Comparison of ENCODE assay signal across 1 cellular context in the genomic region with DNA sequence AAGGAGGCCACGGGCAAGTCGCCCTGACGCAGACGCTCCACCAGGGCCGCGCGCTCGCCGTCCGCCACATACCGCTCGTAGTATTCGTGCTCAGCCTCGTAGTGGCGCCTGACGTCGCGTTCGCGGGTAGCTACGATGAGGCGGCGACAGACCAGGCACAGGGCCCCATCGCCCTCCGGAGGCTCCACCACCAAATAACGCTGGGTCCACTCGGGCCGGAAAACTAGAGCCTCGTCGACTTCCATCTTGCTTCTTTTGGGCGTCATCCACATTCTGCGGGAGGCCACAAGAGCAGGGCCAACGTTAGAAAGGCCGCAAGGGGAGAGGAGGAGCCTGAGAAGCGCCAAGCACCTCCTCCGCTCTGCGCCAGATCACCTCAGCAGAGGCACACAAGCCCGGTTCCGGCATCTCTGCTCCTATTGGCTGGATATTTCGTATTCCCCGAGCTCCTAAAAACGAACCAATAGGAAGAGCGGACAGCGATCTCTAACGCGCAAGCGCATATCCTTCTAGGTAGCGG.
TF ChIP-seq lines count a peak whose summit lies in the region.

TSS of gene EPM2AIP1 (minus strand) at position 326 of the 520 bp plus-strand sequence. CDS start at position 272, 54 bp downstream.

TF ChIP-seq in HepG2, 621 proteins besides CTCF, POLR2A, EP300 and RAD21 (continued from another document and continues in another):
- TF ChIP-seq ZBTB33 (CRISPR knock-in tag; IDR thresholded peaks at IDR 0.05) (peak; percentile 34; the same call in 1 of the 2 replicates), ZNF577 (CRISPR knock-in tag; IDR thresholded peaks at IDR 0.05; ENCODE audit: borderline replicate concordance, low read depth) (no peak), ZNF839 (CRISPR knock-in tag; IDR thresholded peaks at IDR 0.05; ENCODE audit: borderline replicate concordance) (0 out of 2 replicates have a peak, but pooled peaks have one; percentile 23), ZNF724P (CRISPR knock-in tag; IDR thresholded peaks at IDR 0.05; ENCODE audit: borderline replicate concordance) (no peak), TAF1 (CRISPR knock-in tag; IDR thresholded peaks at IDR 0.05) (peak; percentile 90), REL (CRISPR knock-in tag; conservative IDR thresholded peaks at IDR 0.05) (no peak), ATF2 (CRISPR knock-in tag; IDR thresholded peaks at IDR 0.05) (no peak), ZNF160 (CRISPR knock-in tag; IDR thresholded peaks at IDR 0.05) (no peak), ZNF547 (CRISPR knock-in tag; IDR thresholded peaks at IDR 0.05) (peak; percentile 91), ZFP90 (CRISPR knock-in tag; IDR thresholded peaks at IDR 0.05; ENCODE audit: borderline replicate concordance) (peak; percentile 86), ZNF556 (CRISPR knock-in tag; IDR thresholded peaks at IDR 0.05; ENCODE audit: borderline replicate concordance) (no peak; the same call in 1 of the 2 replicates), ARNT2 (CRISPR knock-in tag; IDR thresholded peaks at IDR 0.05; ENCODE audit: low read depth) (no peak; the same call in 1 of the 2 replicates), U2AF2 (IDR thresholded peaks at IDR 0.05; ENCODE audit: low read depth, low read length) (no peak), HDAC6 (IDR thresholded peaks at IDR 0.05; ENCODE audit: low read depth, low read length) (no peak), RORA (CRISPR knock-in tag; IDR thresholded peaks at IDR 0.05) (no peak), PRDM4 (CRISPR knock-in tag; IDR thresholded peaks at IDR 0.05; ENCODE audit: borderline replicate concordance) (no peak), CENPX (CRISPR knock-in tag; IDR thresholded peaks at IDR 0.05) (no peak), XBP1 (CRISPR knock-in tag; IDR thresholded peaks at IDR 0.05) (no peak), ZNF777 (CRISPR knock-in tag; IDR thresholded peaks at IDR 0.05) (peak; percentile 12), ZNF569 (CRISPR knock-in tag; IDR thresholded peaks at IDR 0.05; ENCODE audit: borderline replicate concordance) (no peak), JUNB (CRISPR knock-in tag; IDR thresholded peaks at IDR 0.05; ENCODE audit: borderline replicate concordance) (peak; percentile 48; the same call in 1 of the 2 replicates), ZFX (CRISPR knock-in tag; IDR thresholded peaks at IDR 0.05; ENCODE audit: low read depth) (peak; percentile 98), KLF9 (CRISPR knock-in tag; IDR thresholded peaks at IDR 0.05; ENCODE audit: low read depth) (no peak; the same call in 1 of the 2 replicates), HCFC1 (IDR thresholded peaks at IDR 0.05; ENCODE audit: low read depth, low read length) (no peak), ZKSCAN8 (CRISPR knock-in tag; IDR thresholded peaks at IDR 0.05; ENCODE audit: borderline replicate concordance) (no peak; the same call in 1 of the 2 replicates), NFYB (CRISPR knock-in tag; IDR thresholded peaks at IDR 0.05) (no peak), ZNF841 (CRISPR knock-in tag; IDR thresholded peaks at IDR 0.05; ENCODE audit: borderline replicate concordance) (no peak), ZNF224 (CRISPR knock-in tag; IDR thresholded peaks at IDR 0.05) (peak; percentile 63; the same call in 1 of the 2 replicates), MYPOP (CRISPR knock-in tag; IDR thresholded peaks at IDR 0.05) (no peak; the same call in 1 of the 2 replicates), ZNF562 (CRISPR knock-in tag; IDR thresholded peaks at IDR 0.05; ENCODE audit: borderline replicate concordance) (no peak; the same call in 1 of the 2 replicates), JDP2 (CRISPR knock-in tag; IDR thresholded peaks at IDR 0.05; ENCODE audit: borderline replicate concordance) (no peak; the same call in 1 of the 2 replicates), MLLT10 (CRISPR knock-in tag; IDR thresholded peaks at IDR 0.05) (no peak), NFRKB (IDR thresholded peaks at IDR 0.05) (no peak), YY1 (IDR thresholded peaks at IDR 0.05; ENCODE audit: insufficient read depth, insufficient replicate concordance, low read depth, low read length) (peak; percentile 67), ZNF34 (CRISPR knock-in tag; IDR thresholded peaks at IDR 0.05; ENCODE audit: borderline replicate concordance) (no peak), KAT8 (CRISPR knock-in tag; IDR thresholded peaks at IDR 0.05) (peak; percentile 63), ARID2 (CRISPR knock-in tag; IDR thresholded peaks at IDR 0.05; ENCODE audit: borderline replicate concordance) (no peak), ZNF598 (CRISPR knock-in tag; IDR thresholded peaks at IDR 0.05; ENCODE audit: borderline replicate concordance) (peak; percentile 92)
- TF ChIP-seq, protein P1, sequence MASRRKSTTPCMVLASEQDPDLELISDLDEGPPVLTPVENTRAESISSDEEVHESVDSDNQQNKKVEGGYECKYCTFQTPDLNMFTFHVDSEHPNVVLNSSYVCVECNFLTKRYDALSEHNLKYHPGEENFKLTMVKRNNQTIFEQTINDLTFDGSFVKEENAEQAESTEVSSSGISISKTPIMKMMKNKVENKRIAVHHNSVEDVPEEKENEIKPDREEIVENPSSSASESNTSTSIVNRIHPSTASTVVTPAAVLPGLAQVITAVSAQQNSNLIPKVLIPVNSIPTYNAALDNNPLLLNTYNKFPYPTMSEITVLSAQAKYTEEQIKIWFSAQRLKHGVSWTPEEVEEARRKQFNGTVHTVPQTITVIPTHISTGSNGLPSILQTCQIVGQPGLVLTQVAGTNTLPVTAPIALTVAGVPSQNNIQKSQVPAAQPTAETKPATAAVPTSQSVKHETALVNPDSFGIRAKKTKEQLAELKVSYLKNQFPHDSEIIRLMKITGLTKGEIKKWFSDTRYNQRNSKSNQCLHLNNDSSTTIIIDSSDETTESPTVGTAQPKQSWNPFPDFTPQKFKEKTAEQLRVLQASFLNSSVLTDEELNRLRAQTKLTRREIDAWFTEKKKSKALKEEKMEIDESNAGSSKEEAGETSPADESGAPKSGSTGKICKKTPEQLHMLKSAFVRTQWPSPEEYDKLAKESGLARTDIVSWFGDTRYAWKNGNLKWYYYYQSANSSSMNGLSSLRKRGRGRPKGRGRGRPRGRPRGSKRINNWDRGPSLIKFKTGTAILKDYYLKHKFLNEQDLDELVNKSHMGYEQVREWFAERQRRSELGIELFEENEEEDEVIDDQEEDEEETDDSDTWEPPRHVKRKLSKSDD (CRISPR knock-in tag; IDR thresholded peaks at IDR 0.05; ENCODE audit: low read depth), result no peak
- TF ChIP-seq, protein P2, sequence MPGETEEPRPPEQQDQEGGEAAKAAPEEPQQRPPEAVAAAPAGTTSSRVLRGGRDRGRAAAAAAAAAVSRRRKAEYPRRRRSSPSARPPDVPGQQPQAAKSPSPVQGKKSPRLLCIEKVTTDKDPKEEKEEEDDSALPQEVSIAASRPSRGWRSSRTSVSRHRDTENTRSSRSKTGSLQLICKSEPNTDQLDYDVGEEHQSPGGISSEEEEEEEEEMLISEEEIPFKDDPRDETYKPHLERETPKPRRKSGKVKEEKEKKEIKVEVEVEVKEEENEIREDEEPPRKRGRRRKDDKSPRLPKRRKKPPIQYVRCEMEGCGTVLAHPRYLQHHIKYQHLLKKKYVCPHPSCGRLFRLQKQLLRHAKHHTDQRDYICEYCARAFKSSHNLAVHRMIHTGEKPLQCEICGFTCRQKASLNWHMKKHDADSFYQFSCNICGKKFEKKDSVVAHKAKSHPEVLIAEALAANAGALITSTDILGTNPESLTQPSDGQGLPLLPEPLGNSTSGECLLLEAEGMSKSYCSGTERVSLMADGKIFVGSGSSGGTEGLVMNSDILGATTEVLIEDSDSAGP (CRISPR knock-in tag; IDR thresholded peaks at IDR 0.05; ENCODE audit: borderline replicate concordance), result peak; percentile 72; the same call in 1 of the 2 replicates
- TF ChIP-seq, protein P3, sequence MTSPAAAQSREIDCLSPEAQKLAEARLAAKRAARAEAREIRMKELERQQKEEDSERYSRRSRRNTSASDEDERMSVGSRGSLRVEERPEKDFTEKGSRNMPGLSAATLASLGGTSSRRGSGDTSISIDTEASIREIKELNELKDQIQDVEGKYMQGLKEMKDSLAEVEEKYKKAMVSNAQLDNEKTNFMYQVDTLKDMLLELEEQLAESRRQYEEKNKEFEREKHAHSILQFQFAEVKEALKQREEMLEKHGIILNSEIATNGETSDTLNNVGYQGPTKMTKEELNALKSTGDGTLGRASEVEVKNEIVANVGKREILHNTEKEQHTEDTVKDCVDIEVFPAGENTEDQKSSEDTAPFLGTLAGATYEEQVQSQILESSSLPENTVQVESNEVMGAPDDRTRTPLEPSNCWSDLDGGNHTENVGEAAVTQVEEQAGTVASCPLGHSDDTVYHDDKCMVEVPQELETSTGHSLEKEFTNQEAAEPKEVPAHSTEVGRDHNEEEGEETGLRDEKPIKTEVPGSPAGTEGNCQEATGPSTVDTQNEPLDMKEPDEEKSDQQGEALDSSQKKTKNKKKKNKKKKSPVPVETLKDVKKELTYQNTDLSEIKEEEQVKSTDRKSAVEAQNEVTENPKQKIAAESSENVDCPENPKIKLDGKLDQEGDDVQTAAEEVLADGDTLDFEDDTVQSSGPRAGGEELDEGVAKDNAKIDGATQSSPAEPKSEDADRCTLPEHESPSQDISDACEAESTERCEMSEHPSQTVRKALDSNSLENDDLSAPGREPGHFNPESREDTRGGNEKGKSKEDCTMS (CRISPR knock-in tag; conservative IDR thresholded peaks at IDR 0.05), result no peak
- TF ChIP-seq, protein P4, sequence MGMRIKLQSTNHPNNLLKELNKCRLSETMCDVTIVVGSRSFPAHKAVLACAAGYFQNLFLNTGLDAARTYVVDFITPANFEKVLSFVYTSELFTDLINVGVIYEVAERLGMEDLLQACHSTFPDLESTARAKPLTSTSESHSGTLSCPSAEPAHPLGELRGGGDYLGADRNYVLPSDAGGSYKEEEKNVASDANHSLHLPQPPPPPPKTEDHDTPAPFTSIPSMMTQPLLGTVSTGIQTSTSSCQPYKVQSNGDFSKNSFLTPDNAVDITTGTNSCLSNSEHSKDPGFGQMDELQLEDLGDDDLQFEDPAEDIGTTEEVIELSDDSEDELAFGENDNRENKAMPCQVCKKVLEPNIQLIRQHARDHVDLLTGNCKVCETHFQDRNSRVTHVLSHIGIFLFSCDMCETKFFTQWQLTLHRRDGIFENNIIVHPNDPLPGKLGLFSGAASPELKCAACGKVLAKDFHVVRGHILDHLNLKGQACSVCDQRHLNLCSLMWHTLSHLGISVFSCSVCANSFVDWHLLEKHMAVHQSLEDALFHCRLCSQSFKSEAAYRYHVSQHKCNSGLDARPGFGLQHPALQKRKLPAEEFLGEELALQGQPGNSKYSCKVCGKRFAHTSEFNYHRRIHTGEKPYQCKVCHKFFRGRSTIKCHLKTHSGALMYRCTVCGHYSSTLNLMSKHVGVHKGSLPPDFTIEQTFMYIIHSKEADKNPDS (CRISPR knock-in tag; IDR thresholded peaks at IDR 0.05), result no peak
- TF ChIP-seq, protein P5, sequence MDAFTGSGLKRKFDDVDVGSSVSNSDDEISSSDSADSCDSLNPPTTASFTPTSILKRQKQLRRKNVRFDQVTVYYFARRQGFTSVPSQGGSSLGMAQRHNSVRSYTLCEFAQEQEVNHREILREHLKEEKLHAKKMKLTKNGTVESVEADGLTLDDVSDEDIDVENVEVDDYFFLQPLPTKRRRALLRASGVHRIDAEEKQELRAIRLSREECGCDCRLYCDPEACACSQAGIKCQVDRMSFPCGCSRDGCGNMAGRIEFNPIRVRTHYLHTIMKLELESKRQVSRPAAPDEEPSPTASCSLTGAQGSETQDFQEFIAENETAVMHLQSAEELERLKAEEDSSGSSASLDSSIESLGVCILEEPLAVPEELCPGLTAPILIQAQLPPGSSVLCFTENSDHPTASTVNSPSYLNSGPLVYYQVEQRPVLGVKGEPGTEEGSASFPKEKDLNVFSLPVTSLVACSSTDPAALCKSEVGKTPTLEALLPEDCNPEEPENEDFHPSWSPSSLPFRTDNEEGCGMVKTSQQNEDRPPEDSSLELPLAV (CRISPR knock-in tag; conservative IDR thresholded peaks at IDR 0.05; ENCODE audit: low read depth), result no peak
